ENCODE assay signal across 15 cellular contexts in genomic region chr10:130994191-130994590, GRCh38.
"Had no signal": no experiment of that assay in that cellular context is flagged by ENCODE, and none has a peak within 500 bp of the region (broad histone marks: within the 10 kb centered on the region; RNA-seq: fewer than 3 reads in every experiment).

No MANE protein-coding gene starts in this region.

- H3K27ac ChIP-seq: hepatocyte, neutrophil, stomach had no signal

- DNase-seq: effector memory CD8-positive, alpha-beta T cell; foreskin melanocyte; left colon; left ventricle myocardium superior; mammary epithelial cell; mucosa of descending colon; stimulated activated CD4-positive, alpha-beta T cell treated with anti-CD3 and anti-CD28 coated beads, Interleukin-2, amount 100 ng/mL, for 24 hours; stimulated activated CD4-positive, alpha-beta T cell treated with anti-CD3 and anti-CD28 coated beads, Interleukin-4, amount 100 ng/mL, for 4 hours; stimulated activated naive B cell treated with anti-CD40 and anti-IgM and Interleukin-4, amounts not matched to agents 10 μg/mL and 1 μg/mL and 100 μg/mL, for 72 hours; stomach; substantia nigra had no signal

- H3K4me1 ChIP-seq: stomach had no signal

- H3K4me3 ChIP-seq: hepatocyte, mucosa of descending colon, stomach had no signal

- H3K27me3 ChIP-seq: hepatocyte, neutrophil had no signal

- H3K36me3 ChIP-seq: neutrophil, stomach had no signal

- H3K9me3 ChIP-seq: neutrophil, stomach had no signal

- ATAC-seq: effector memory CD8-positive, alpha-beta T cell; left colon; left ventricle myocardium superior; mucosa of descending colon; naive thymus-derived CD8-positive, alpha-beta T cell; sciatic nerve; stimulated activated naive B cell treated with anti-CD40 and anti-IgM and Interleukin-4, amounts not matched to agents 10 μg/mL and 1 μg/mL and 100 μg/mL, for 72 hours had no signal
